Comparison of ENCODE assay signal across 26 cellular contexts in genomic region chr15:64618569-64618968, GRCh38.
DNase-seq lines count a peak whose midpoint lies in the region; ATAC-seq and TF ChIP-seq lines count a peak whose summit lies in the region.
"Had no signal": no experiment of that assay in that cellular context is flagged by ENCODE, and none has a peak within 500 bp of the region (broad histone marks: within the 10 kb centered on the region; RNA-seq: fewer than 3 reads in every experiment).

No MANE protein-coding gene starts in this region.

- H3K27ac Mint-ChIP-seq in T-helper 2 cell treated with Interferon-gamma antibody and Interleukin-4, amounts not matched to agents 5 μg/mL and 100 μg/mL, for 36 hours: peak overlapping the region; percentile 26
- peak overlapping the region; percentile 46 for H3K27ac Mint-ChIP-seq in dendritic cell treated with granulocyte-macrophage colony-stimulating factor and Interleukin-4, amounts not matched to agents 40 ng/mL and 50 ng/mL, for 4 days
- peak overlapping the region; percentile 55 for H3K27ac Mint-ChIP-seq in neural crest cell (ENCODE audit: unreplicated experiment)
- H3K27ac Mint-ChIP-seq: T-helper 1 cell treated with Interleukin-12 subunit alpha and Interleukin-12 subunit beta and Interleukin-4 antibody, amounts not matched to agents 30 μg/mL and 1 μg/mL, for 36 hours had no signal

- no peak for DNase-seq in T-helper 2 cell treated with Interferon-gamma antibody and Interleukin-4, amounts not matched to agents 5 μg/mL and 100 μg/mL, for 36 hours (ENCODE audit: low spot score)
- DNase-seq in T-helper 2 cell: no peak
- DNase-seq in HEK293T (ENCODE audit: extremely low spot score): no peak
- DNase-seq in neural crest cell (ENCODE audit: low read depth, low spot score): no peak
- DNase-seq in mucosa of gallbladder (ENCODE audit: low spot score): no peak
- DNase-seq: 8988T; activated CD4-positive, alpha-beta T cell treated with anti-CD3 and anti-CD28 coated beads, Interleukin-2, amount 10 ng/mL, durations not matched to agents 7 days and 5 days; activated naive CD8-positive, alpha-beta T cell treated with anti-CD3 and anti-CD28 coated beads, Interleukin-2, amount 50 U/mL, for 24 hours; activated T-cell treated with anti-CD3 and anti-CD28 coated beads, Interleukin-2, amount 50 U/mL, for 48 hours; AML-193; cerebellar nuclear complex; dorsolateral prefrontal cortex; H7; Karpas-422; left lung; natural killer cell; NCI-H1436; NCI-H510A; ovary; RPMI8226; stimulated activated CD4-positive, alpha-beta T cell treated with anti-CD3 and anti-CD28 coated beads, Interleukin-2, amount 100 ng/mL, for 24 hours; transverse colon had no signal

- TF ChIP-seq CTCF in neural crest cell (conservative IDR thresholded peaks at IDR 0.05): no peak

- H3K36me3 Mint-ChIP-seq in T-helper 2 cell treated with Interferon-gamma antibody and Interleukin-4, amounts not matched to agents 5 μg/mL and 100 μg/mL, for 36 hours (ENCODE audit: low read depth): peaks cover 18% of the 10 kb centered on the region
- H3K36me3 Mint-ChIP-seq in dendritic cell treated with granulocyte-macrophage colony-stimulating factor and Interleukin-4, amounts not matched to agents 40 ng/mL and 50 ng/mL, for 4 days (ENCODE audit: low read depth): peaks cover 25% of the 10 kb centered on the region
- no peaks in the 10 kb centered on the region for H3K36me3 Mint-ChIP-seq in neural crest cell (ENCODE audit: low read depth)
- H3K36me3 Mint-ChIP-seq: natural killer cell had no signal

- ATAC-seq in activated CD4-positive, CD25-positive, alpha-beta regulatory T cell treated with anti-CD3 and anti-CD28 coated beads, Interleukin-2, amount 50 U/mL, for 24 hours: no peak
- ATAC-seq in HG03280 (IDR thresholded peaks at IDR 0.05; ENCODE audit: unreplicated experiment): no peak
- ATAC-seq: activated naive CD8-positive, alpha-beta T cell treated with anti-CD3 and anti-CD28 coated beads, Interleukin-2, amount 50 U/mL, for 24 hours; left lung; natural killer cell had no signal

- H3K4me1 Mint-ChIP-seq in T-helper 2 cell treated with Interferon-gamma antibody and Interleukin-4, amounts not matched to agents 5 μg/mL and 100 μg/mL, for 36 hours (ENCODE audit: low read depth): peaks cover 66% of the 10 kb centered on the region
- H3K4me1 Mint-ChIP-seq in dendritic cell treated with granulocyte-macrophage colony-stimulating factor and Interleukin-4, amounts not matched to agents 40 ng/mL and 50 ng/mL, for 4 days (ENCODE audit: low read depth): peaks cover 37% of the 10 kb centered on the region
- H3K4me1 Mint-ChIP-seq in neural crest cell: peaks cover 25% of the 10 kb centered on the region

- H3K27me3 Mint-ChIP-seq in T-helper 2 cell treated with Interferon-gamma antibody and Interleukin-4, amounts not matched to agents 5 μg/mL and 100 μg/mL, for 36 hours (ENCODE audit: low read depth): no peaks in the 10 kb centered on the region
- no peaks in the 10 kb centered on the region for H3K27me3 Mint-ChIP-seq in dendritic cell treated with granulocyte-macrophage colony-stimulating factor and Interleukin-4, amounts not matched to agents 40 ng/mL and 50 ng/mL, for 4 days
- no peaks in the 10 kb centered on the region for H3K27me3 Mint-ChIP-seq in neural crest cell (ENCODE audit: low read depth)
- H3K27me3 Mint-ChIP-seq: activated CD4-positive, alpha-beta T cell treated with anti-CD3 and anti-CD28 coated beads, Interleukin-2, amount 10 ng/mL, durations not matched to agents 7 days and 5 days; activated naive CD8-positive, alpha-beta T cell treated with anti-CD3 and anti-CD28 coated beads, Interleukin-2, amount 50 U/mL, for 24 hours had no signal

- CTCF ChIA-PET in HEK293T (lab: Yijun Ruan, JAX): no interaction called here

- POLR2A ChIA-PET in HEK293T (lab: Yijun Ruan, JAX): no interaction called here

- H3K4me3 Mint-ChIP-seq in T-helper 2 cell treated with Interferon-gamma antibody and Interleukin-4, amounts not matched to agents 5 μg/mL and 100 μg/mL, for 36 hours: no peak overlapping the region
- no peak overlapping the region for H3K4me3 Mint-ChIP-seq in dendritic cell treated with granulocyte-macrophage colony-stimulating factor and Interleukin-4, amounts not matched to agents 40 ng/mL and 50 ng/mL, for 4 days
- no peak overlapping the region for H3K4me3 Mint-ChIP-seq in neural crest cell
- H3K4me3 Mint-ChIP-seq: activated CD4-positive, alpha-beta T cell treated with anti-CD3 and anti-CD28 coated beads, Interleukin-2, amount 10 ng/mL, durations not matched to agents 7 days and 5 days; activated naive CD8-positive, alpha-beta T cell treated with anti-CD3 and anti-CD28 coated beads, Interleukin-2, amount 50 U/mL, for 24 hours; natural killer cell; T-helper 1 cell treated with Interleukin-12 subunit alpha and Interleukin-12 subunit beta and Interleukin-4 antibody, amounts not matched to agents 30 μg/mL and 1 μg/mL, for 36 hours had no signal

- intact Hi-C loops in dendritic cell treated with granulocyte-macrophage colony-stimulating factor and Interleukin-4, amounts not matched to agents 40 ng/mL and 50 ng/mL, for 4 days (cut with micrococcal nuclease): no loop called here

- H3K9me3 Mint-ChIP-seq in T-helper 2 cell treated with Interferon-gamma antibody and Interleukin-4, amounts not matched to agents 5 μg/mL and 100 μg/mL, for 36 hours: no peaks in the 10 kb centered on the region
- no peaks in the 10 kb centered on the region for H3K9me3 Mint-ChIP-seq in dendritic cell treated with granulocyte-macrophage colony-stimulating factor and Interleukin-4, amounts not matched to agents 40 ng/mL and 50 ng/mL, for 4 days
- no peaks in the 10 kb centered on the region for H3K9me3 Mint-ChIP-seq in neural crest cell
- H3K9me3 Mint-ChIP-seq: activated CD4-positive, alpha-beta T cell treated with anti-CD3 and anti-CD28 coated beads, Interleukin-2, amount 10 ng/mL, durations not matched to agents 7 days and 5 days; activated naive CD8-positive, alpha-beta T cell treated with anti-CD3 and anti-CD28 coated beads, Interleukin-2, amount 50 U/mL, for 24 hours; natural killer cell; T-helper 1 cell treated with Interleukin-12 subunit alpha and Interleukin-12 subunit beta and Interleukin-4 antibody, amounts not matched to agents 30 μg/mL and 1 μg/mL, for 36 hours had no signal

TF ChIP-seq in HEK293T, 16 proteins besides CTCF, POLR2A, EP300 and RAD21:
- peak; percentile 65 for TF ChIP-seq L3MBTL2 (conservative IDR thresholded peaks at IDR 0.05)
- TF ChIP-seq SUZ12 (IDR thresholded peaks at IDR 0.05): no peak
- TF ChIP-seq PKNOX1 (IDR thresholded peaks at IDR 0.05): no peak
